14 cellular contexts compared by ENCODE assay signal in genomic region chr6:134247854-134248580, GRCh38.
DNase-seq lines count a peak whose midpoint lies in the region; ATAC-seq and TF ChIP-seq lines count a peak whose summit lies in the region.
"Had no signal": no experiment of that assay in that cellular context is flagged by ENCODE, and none has a peak within 500 bp of the region (broad histone marks: within the 10 kb centered on the region; RNA-seq: fewer than 3 reads in every experiment).

No MANE protein-coding gene starts in this region.

- H3K79me2 ChIP-seq in Loucy (ENCODE audit: insufficient read depth, low read length), result no peaks in the 10 kb centered on the region
- H3K79me2 ChIP-seq: hepatocyte had no signal

- no peak for TF ChIP-seq EP300 in gastroesophageal sphincter (IDR thresholded peaks at IDR 0.05)

- no peak for TF ChIP-seq POLR2A in gastroesophageal sphincter (IDR thresholded peaks at IDR 0.05)

- no peak overlapping the region for H2AFZ ChIP-seq in Loucy (ENCODE audit: low read length)
- H2AFZ ChIP-seq: GM23248, hepatocyte had no signal

- H3K4me3 Mint-ChIP-seq in T-helper 1 cell treated with Interleukin-12 subunit alpha and Interleukin-12 subunit beta and Interleukin-4 antibody, amounts not matched to agents 30 μg/mL and 1 μg/mL, for 36 hours, result peak overlapping the region; percentile 64
- peak overlapping the region; percentile 59 for H3K4me3 Mint-ChIP-seq in activated naive CD8-positive, alpha-beta T cell treated with anti-CD3 and anti-CD28 coated beads, Interleukin-2, amount 50 U/mL, for 24 hours

- peak overlapping the region; percentile 64 for H3K27ac ChIP-seq in neutrophil
- no peak overlapping the region for H3K27ac ChIP-seq in gastroesophageal sphincter
- H3K27ac ChIP-seq: GM23248, hepatocyte had no signal

- DNase-seq in T-helper 1 cell (no peak), KG1 (lab: John Stamatoyannopoulos, UW) (no peak), cardiac septum (ENCODE audit: low spot score) (no peak)
- no peak for DNase-seq in activated naive CD8-positive, alpha-beta T cell treated with anti-CD3 and anti-CD28 coated beads, Interleukin-2, amount 50 U/mL, for 24 hours
- DNase-seq: 8988T, GM23248, left cardiac atrium, NCI-H526 treated with DMSO at 0.1 percent for 48 hours, substantia nigra had no signal

- H3K9me3 ChIP-seq in Loucy (ENCODE audit: insufficient read depth, low read depth, low read length), result no peaks in the 10 kb centered on the region
- no peaks in the 10 kb centered on the region for H3K9me3 ChIP-seq in neutrophil
- no peaks in the 10 kb centered on the region for H3K9me3 ChIP-seq in gastroesophageal sphincter

- H3K4me2 ChIP-seq in Loucy (ENCODE audit: low read depth, low read length, poor library complexity, severe bottlenecking), result peak overlapping the region; percentile 45
- H3K4me2 ChIP-seq: hepatocyte had no signal

- H3K9me2 ChIP-seq in Loucy (replicated peaks; ENCODE audit: low read depth, low read length), result no peaks in the 10 kb centered on the region

- peaks cover 9% of the 10 kb centered on the region for H3K36me3 Mint-ChIP-seq in T-helper 1 cell treated with Interleukin-12 subunit alpha and Interleukin-12 subunit beta and Interleukin-4 antibody, amounts not matched to agents 30 μg/mL and 1 μg/mL, for 36 hours (ENCODE audit: low read depth)
- H3K36me3 Mint-ChIP-seq in activated naive CD8-positive, alpha-beta T cell treated with anti-CD3 and anti-CD28 coated beads, Interleukin-2, amount 50 U/mL, for 24 hours (ENCODE audit: low read depth), result no peaks in the 10 kb centered on the region

- no peaks in the 10 kb centered on the region for H3K9me3 Mint-ChIP-seq in T-helper 1 cell treated with Interleukin-12 subunit alpha and Interleukin-12 subunit beta and Interleukin-4 antibody, amounts not matched to agents 30 μg/mL and 1 μg/mL, for 36 hours
- H3K9me3 Mint-ChIP-seq in activated naive CD8-positive, alpha-beta T cell treated with anti-CD3 and anti-CD28 coated beads, Interleukin-2, amount 50 U/mL, for 24 hours, result peaks cover 6% of the 10 kb centered on the region

- H3K27me3 ChIP-seq in Loucy (ENCODE audit: insufficient read depth, low read length, poor library complexity, severe bottlenecking), result no peaks in the 10 kb centered on the region
- H3K27me3 ChIP-seq in neutrophil, result no peaks in the 10 kb centered on the region
- H3K27me3 ChIP-seq in gastroesophageal sphincter, result no peaks in the 10 kb centered on the region
- H3K27me3 ChIP-seq: hepatocyte had no signal

- H4K20me1 ChIP-seq in Loucy (ENCODE audit: insufficient read depth, low read length, poor library complexity, severe bottlenecking), result no peaks in the 10 kb centered on the region

- TF ChIP-seq CTCF in Loucy (conservative IDR thresholded peaks at IDR 0.05; ENCODE audit: low read length), result no peak
- TF ChIP-seq CTCF in neutrophil (IDR thresholded peaks at IDR 0.05), result no peak
- TF ChIP-seq CTCF in gastroesophageal sphincter (IDR thresholded peaks at IDR 0.05), result no peak

- no peaks in the 10 kb centered on the region for H3K27me3 Mint-ChIP-seq in T-helper 1 cell treated with Interleukin-12 subunit alpha and Interleukin-12 subunit beta and Interleukin-4 antibody, amounts not matched to agents 30 μg/mL and 1 μg/mL, for 36 hours (ENCODE audit: low read depth)
- H3K27me3 Mint-ChIP-seq in activated naive CD8-positive, alpha-beta T cell treated with anti-CD3 and anti-CD28 coated beads, Interleukin-2, amount 50 U/mL, for 24 hours, result no peaks in the 10 kb centered on the region

- H3K4me3 ChIP-seq in Loucy (ENCODE audit: low read length, poor library complexity, severe bottlenecking), result no peak overlapping the region
- H3K4me3 ChIP-seq in neutrophil (ENCODE audit: low read depth in 1 of 2, low read length in 1 of 2), result no peak overlapping the region
- H3K4me3 ChIP-seq in gastroesophageal sphincter, result no peak overlapping the region
- H3K4me3 ChIP-seq: GM23248, hepatocyte had no signal

- WGBS in gastroesophageal sphincter (ENCODE audit: low coverage in 1 of 2), 2 donors, result 60 to 81% methylated on average over 3 to 4 of the region's 4 CpGs

- no peak overlapping the region for H3K9ac ChIP-seq in Loucy (ENCODE audit: low read depth, low read length, poor library complexity, severe bottlenecking)
- H3K9ac ChIP-seq: GM23248 had no signal

- no peaks in the 10 kb centered on the region for H3F3A ChIP-seq in Loucy (ENCODE audit: low read depth)

- H3K36me3 ChIP-seq in Loucy (ENCODE audit: insufficient read depth, low read length) (no peaks in the 10 kb centered on the region), neutrophil (no peaks in the 10 kb centered on the region), gastroesophageal sphincter (no peaks in the 10 kb centered on the region)

- H3K4me1 ChIP-seq in Loucy (ENCODE audit: insufficient read depth, low read length, poor library complexity, severe bottlenecking) (peaks cover 28% of the 10 kb centered on the region), neutrophil (ENCODE audit: control insufficient read depth in 1 of 2, insufficient read depth in 1 of 2, low read depth in 1 of 2, low read length in 1 of 2) (peaks cover 18 to 19% of the 10 kb centered on the region in 2 experiments), gastroesophageal sphincter (peaks cover 0 to 4% (median 0%) of the 10 kb centered on the region in 3 donors)

- no peak for ATAC-seq in activated naive CD8-positive, alpha-beta T cell treated with anti-CD3 and anti-CD28 coated beads, Interleukin-2, amount 50 U/mL, for 24 hours
- no peak for ATAC-seq in gastroesophageal sphincter

- H3K4me1 Mint-ChIP-seq in T-helper 1 cell treated with Interleukin-12 subunit alpha and Interleukin-12 subunit beta and Interleukin-4 antibody, amounts not matched to agents 30 μg/mL and 1 μg/mL, for 36 hours (ENCODE audit: low read depth), result peaks cover 52% of the 10 kb centered on the region
- H3K4me1 Mint-ChIP-seq in activated naive CD8-positive, alpha-beta T cell treated with anti-CD3 and anti-CD28 coated beads, Interleukin-2, amount 50 U/mL, for 24 hours, result peaks cover 57% of the 10 kb centered on the region

- peak overlapping the region; percentile 92 for H3K27ac Mint-ChIP-seq in T-helper 1 cell treated with Interleukin-12 subunit alpha and Interleukin-12 subunit beta and Interleukin-4 antibody, amounts not matched to agents 30 μg/mL and 1 μg/mL, for 36 hours
- peak overlapping the region; percentile 94 for H3K27ac Mint-ChIP-seq in activated naive CD8-positive, alpha-beta T cell treated with anti-CD3 and anti-CD28 coated beads, Interleukin-2, amount 50 U/mL, for 24 hours

- intact Hi-C loops in cardiac septum (cut with DNase I), result no loop called here
